In the genomic region with DNA sequence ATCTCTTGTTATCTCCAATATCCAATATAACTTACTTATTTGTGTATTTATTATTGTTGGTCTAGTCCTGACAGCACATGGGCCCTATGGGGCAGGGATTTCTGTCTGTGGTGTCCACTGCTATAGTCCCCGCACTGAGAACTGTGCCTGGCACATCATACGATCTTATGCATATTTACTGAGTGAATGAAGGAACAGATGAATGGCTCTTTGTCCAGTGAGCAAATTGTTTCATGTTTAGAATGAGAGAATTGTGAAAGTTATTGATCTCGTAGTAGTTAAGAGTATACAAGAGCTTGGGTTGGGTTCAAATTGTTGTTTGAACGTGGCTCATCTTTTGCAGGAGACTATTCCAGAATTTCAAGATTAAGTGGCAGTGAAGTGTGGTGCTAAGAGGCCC, we compare ENCODE assay signal across 22 cellular contexts.
A peak's percentile ranks its signal among the peaks of the same experiment; 100 is the strongest.
DNase-seq lines count a peak whose midpoint lies in the region; FAIRE-seq and TF ChIP-seq lines count a peak whose summit lies in the region.
"Had no signal": no experiment of that assay in that cellular context is flagged by ENCODE, and none has a peak within 500 bp of the region (broad histone marks: within the 10 kb centered on the region; RNA-seq: fewer than 3 reads in every experiment).

No MANE protein-coding gene starts in this region.

- no peaks in the 10 kb centered on the region for H3K79me1 ChIP-seq in H1 (ENCODE audit: low read depth, low read length)

- no peak overlapping the region for H2BK5ac ChIP-seq in H1 (ENCODE audit: low read depth, low read length)

- H3K9ac ChIP-seq in H1 (replicated peaks in 1 of 4; ENCODE audit: extremely low read depth in 1 of 4, low read depth in 3 of 4, low read length in 3 of 4) = no peak overlapping the region
- H3K9ac ChIP-seq: BLaER1 treated with 17β-estradiol and CSF1 and Interleukin-3, amounts not matched to agents 10 nM and 100 nM had no signal

- no peak overlapping the region for H3K4me2 ChIP-seq in H1 (ENCODE audit: insufficient read depth in 1 of 2, low read depth in 2 of 2, low read length in 2 of 2)
- H3K4me2 ChIP-seq: A549; BLaER1 treated with 17β-estradiol and CSF1 and Interleukin-3, amounts not matched to agents 10 nM and 100 nM had no signal

- no peak overlapping the region for H3K23ac ChIP-seq in H1 (ENCODE audit: insufficient read length)

- no peak overlapping the region for H4K8ac ChIP-seq in H1 (ENCODE audit: extremely low read depth, insufficient read depth, low read length)

- DNase-seq in SK-MEL-5 (ENCODE audit: low read depth, low spot score) (peak; percentile 17), H1 (ENCODE audit: low read depth in 1 of 2, low spot score in 2 of 2) (no peak), mucosa of gallbladder (ENCODE audit: low spot score) (peak; percentile 33), NCI-H146 (lab: John Stamatoyannopoulos, UW) (no peak), progenitor cell of endocrine pancreas (ENCODE audit: low spot score, unreplicated experiment) (no peak), GM19238 (ENCODE audit: insufficient read length, low spot score) (no peak)
- DNase-seq: AML-193; Caco-2; Calu3; CD4-positive, alpha-beta T cell; CD8-positive, alpha-beta T cell; DMS79 treated with DMSO at 0.1 percent for 48 hours; GF-D8 had no signal

- 97% methylated on average over 4 of the region's 4 CpGs; no CpG with 5 or more reads in 1 of the 2 experiments for WGBS in H1 (ENCODE audit: extremely low coverage in 1 of 2, insufficient coverage in 1 of 2, insufficient read length in 1 of 2, insufficient replicate concordance in 2 of 2, low coverage in 1 of 2, low lambda C conversion rate in 2 of 2, missing lambda C conversion rate in 1 of 2), 2 experiments

- no peak overlapping the region for H4K5ac ChIP-seq in H1 (ENCODE audit: insufficient read length, low read depth, low read length)

- H3K4me3 ChIP-seq in H1 (ENCODE audit: extremely low read depth in 1 of 4, insufficient read depth in 2 of 4, low read depth in 3 of 4, low read length in 4 of 4) = no peak overlapping the region
- H3K4me3 ChIP-seq: A549; BLaER1 treated with 17β-estradiol and CSF1 and Interleukin-3, amounts not matched to agents 10 nM and 100 nM had no signal

- H3K23me2 ChIP-seq in H1 (ENCODE audit: low read depth, low read length) = 0 out of 2 replicates have a peak, but pooled peaks cover 2% of the 10 kb centered on the region

- peaks cover 0 to 5% (median 3%) of the 10 kb centered on the region in 4 experiments; a peak in 3 of 7 replicates for H3K4me1 ChIP-seq in H1 (replicated peaks in 1 of 4; ENCODE audit: control insufficient read depth in 3 of 4, insufficient read depth in 4 of 4, low read length in 3 of 4)
- H3K4me1 ChIP-seq: BLaER1 treated with 17β-estradiol and CSF1 and Interleukin-3, amounts not matched to agents 10 nM and 100 nM had no signal

- H3K9me3 Mint-ChIP-seq in progenitor cell of endocrine pancreas (ENCODE audit: low read depth) = peaks cover 2% of the 10 kb centered on the region
- H3K9me3 Mint-ChIP-seq: CD4-positive, alpha-beta T cell; CD8-positive, alpha-beta T cell had no signal

- H3K4ac ChIP-seq in H1 (replicated peaks; ENCODE audit: insufficient read length, low read depth, low read length) = no peak overlapping the region

- FAIRE-seq in H1 (lab: Jason Lieb, UNC) = no peak
- FAIRE-seq: A549, D721Med, G401.6, GM12891, GM19239 had no signal

- H3K36me3 Mint-ChIP-seq in progenitor cell of endocrine pancreas (ENCODE audit: insufficient read depth) = no peaks in the 10 kb centered on the region
- H3K36me3 Mint-ChIP-seq: CD8-positive, alpha-beta T cell had no signal

- no peak for TF ChIP-seq POLR2A in H1 (IDR thresholded peaks at IDR 0.05; ENCODE audit: control extremely low read depth in 1 of 2, low read depth in 2 of 2, low read length in 2 of 2)

- no peak for TF ChIP-seq EP300 in H1 (IDR thresholded peaks at IDR 0.05; ENCODE audit: borderline replicate concordance in 1 of 2, low read depth in 2 of 2, low read length in 2 of 2)

- no peak overlapping the region for H3K14ac ChIP-seq in H1 (ENCODE audit: insufficient read length)

- no peak overlapping the region for H3K27ac ChIP-seq in H1 (ENCODE audit: low read depth, low read length)
- H3K27ac ChIP-seq: 22Rv1; A549; BLaER1 treated with 17β-estradiol and CSF1 and Interleukin-3, amounts not matched to agents 10 nM and 100 nM; C4-2B had no signal

- CTCF ChIA-PET in H1 (lab: Charles Lee; ENCODE audit: partially characterized antibody) = interaction anchor here (0.6 to 2.4 kb wide), 4 partner anchors 7 to 208 kb away, joined by 3 to 5 read pairs (median 3); no protein-coding TSS in a partner anchor

- no peak overlapping the region for H2AK5ac ChIP-seq in H1 (ENCODE audit: low read depth, low read length)

- no peak overlapping the region for H2AFZ ChIP-seq in H1 (ENCODE audit: low read length)

- H2BK12ac ChIP-seq in H1 (ENCODE audit: low read depth, low read length) = no peak overlapping the region

- in situ Hi-C loops in SK-MEL-5 (cut with HindIII; ENCODE audit: low pct_unique_long_range_greater_than_20kb, low sequenced_read_pairs) = no loop called here

- H3K4me1 Mint-ChIP-seq in progenitor cell of endocrine pancreas (ENCODE audit: low read depth) = peaks cover 10% of the 10 kb centered on the region
- H3K4me1 Mint-ChIP-seq: B cell had no signal

- no peak overlapping the region for H3K4me3 Mint-ChIP-seq in progenitor cell of endocrine pancreas (ENCODE audit: low read depth)
- H3K4me3 Mint-ChIP-seq: B cell; CD4-positive, alpha-beta T cell; CD8-positive, alpha-beta T cell had no signal

- H2BK120ac ChIP-seq in H1 (replicated peaks; ENCODE audit: low read depth, low read length) = peak overlapping the region; percentile 89

- no peaks in the 10 kb centered on the region for H3K9me3 ChIP-seq in H1 (ENCODE audit: insufficient read depth in 2 of 2, low read depth in 1 of 2, low read length in 1 of 2)
- H3K9me3 ChIP-seq: A549; BLaER1 treated with 17β-estradiol and CSF1 and Interleukin-3, amounts not matched to agents 10 nM and 100 nM; Caco-2 had no signal

- H3K56ac ChIP-seq in H1 (replicated peaks; ENCODE audit: insufficient read length, low read depth, low read length) = no peak overlapping the region

- H2BK15ac ChIP-seq in H1 (ENCODE audit: low read length) = no peak overlapping the region

- no peak for TF ChIP-seq RAD21 in H1 (IDR thresholded peaks at IDR 0.05 in 1 of 2, conservative IDR thresholded peaks at IDR 0.05 in 1 of 2; ENCODE audit: low read depth in 2 of 2, low read length in 2 of 2)

- no peak for TF ChIP-seq CTCF in H1 (IDR thresholded peaks at IDR 0.05; ENCODE audit: control extremely low read depth in 1 of 3, insufficient read depth in 1 of 3, low read depth in 1 of 3, low read length in 3 of 3)
- no peak for TF ChIP-seq CTCF in progenitor cell of endocrine pancreas (IDR thresholded peaks at IDR 0.05; ENCODE audit: unreplicated experiment)

- H2BK20ac ChIP-seq in H1 (ENCODE audit: low read length) = no peak overlapping the region

- H3K27me3 Mint-ChIP-seq in progenitor cell of endocrine pancreas = no peaks in the 10 kb centered on the region

- H3K79me2 ChIP-seq in H1 (ENCODE audit: control insufficient read depth in 1 of 2, insufficient read depth in 2 of 2, low read length in 2 of 2) = no peaks in the 10 kb centered on the region

- no peaks in the 10 kb centered on the region for H3K27me3 ChIP-seq in H1 (replicated peaks in 1 of 4; ENCODE audit: control insufficient read depth in 3 of 4, extremely low read depth in 1 of 4, insufficient read depth in 3 of 4, low read length in 3 of 4)
- H3K27me3 ChIP-seq: BLaER1 treated with 17β-estradiol and CSF1 and Interleukin-3, amounts not matched to agents 10 nM and 100 nM had no signal

- POLR2A ChIA-PET in H1 (lab: Charles Lee; ENCODE audit: partially characterized antibody) = no interaction called here

- H3K27ac Mint-ChIP-seq in progenitor cell of endocrine pancreas = no peak overlapping the region
- H3K27ac Mint-ChIP-seq: B cell; CD4-positive, alpha-beta T cell; CD8-positive, alpha-beta T cell had no signal

- H3K36me3 ChIP-seq in H1 (ENCODE audit: control insufficient read depth in 2 of 4, insufficient read depth in 4 of 4, low read length in 3 of 4) = no peaks in the 10 kb centered on the region
- H3K36me3 ChIP-seq: BLaER1 treated with 17β-estradiol and CSF1 and Interleukin-3, amounts not matched to agents 10 nM and 100 nM had no signal

- no peaks in the 10 kb centered on the region for H4K20me1 ChIP-seq in H1 (replicated peaks in 1 of 2; ENCODE audit: control insufficient read depth in 1 of 2, insufficient read depth in 2 of 2, low read length in 2 of 2)
- H4K20me1 ChIP-seq: BLaER1 treated with 17β-estradiol and CSF1 and Interleukin-3, amounts not matched to agents 10 nM and 100 nM had no signal

- no peak overlapping the region for H4K91ac ChIP-seq in H1 (replicated peaks; ENCODE audit: insufficient read length, low read length)

- no peak overlapping the region for H3K18ac ChIP-seq in H1 (ENCODE audit: extremely low read depth, low read length)

TF ChIP-seq in H1, 55 proteins besides CTCF, POLR2A, EP300 and RAD21:
- TF ChIP-seq SIN3A (conservative IDR thresholded peaks at IDR 0.05 in 1 of 2, IDR thresholded peaks at IDR 0.05 in 1 of 2; ENCODE audit: low read depth in 1 of 2, low read length in 2 of 2) (no peak), PHF8 (conservative IDR thresholded peaks at IDR 0.05; ENCODE audit: low read depth, low read length) (no peak)

Comparison
In these comparisons a context has a peak if more than half of its experiments do, and no peak if none do; other contexts are left out.
1. DNase-seq: peak in SK-MEL-5 (single experiment) and mucosa of gallbladder (single experiment); none in H1 (0 of 2), NCI-H146 (single experiment), progenitor cell of endocrine pancreas (single experiment) and GM19238 (single experiment).